In the genomic region with DNA sequence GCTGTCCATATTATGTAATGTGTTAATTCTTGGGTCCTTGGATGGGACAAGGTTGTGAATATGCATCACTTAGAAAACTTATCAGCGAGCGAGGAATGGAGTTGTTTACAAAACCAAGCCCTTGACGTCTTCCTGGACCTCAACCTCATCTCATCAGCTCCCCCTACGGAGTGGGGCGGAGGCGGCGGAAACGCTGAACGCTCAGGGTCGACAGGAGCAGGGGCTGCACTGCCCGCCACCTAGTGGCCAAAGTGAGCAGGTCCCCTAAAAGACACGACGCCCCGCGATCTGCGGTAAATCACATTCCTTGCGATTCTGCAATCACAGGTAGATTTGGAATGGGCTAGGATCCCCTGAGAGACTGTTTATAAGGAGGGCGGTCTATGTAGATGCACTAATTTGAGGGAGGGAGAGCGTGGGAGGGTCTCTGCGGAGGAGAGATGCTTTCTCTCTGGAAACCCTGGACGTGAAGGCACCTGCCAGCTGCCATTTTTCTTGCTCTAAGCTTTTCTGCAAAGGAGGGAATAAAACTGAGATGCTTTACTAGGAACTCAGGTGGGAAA, we compare ENCODE assay signal across 8 cellular contexts. TPM values are rescaled to one million over a fixed set of nuclear protein-coding genes. Genes with fewer than 3 reads are reported as not detected.
DNase-seq lines count a peak whose midpoint lies in the region; ATAC-seq and TF ChIP-seq lines count a peak whose summit lies in the region.

No MANE protein-coding gene starts in this region.

- peaks cover 0 to 6% (median 0%) of the 10 kb centered on the region in 45 donors for H3K27me3 ChIP-seq in dorsolateral prefrontal cortex
- no peaks in the 10 kb centered on the region for H3K27me3 ChIP-seq in mesendoderm (ENCODE audit: insufficient read depth, low read length, poor library complexity)

- H3K4me3 ChIP-seq in dorsolateral prefrontal cortex (peak overlapping the region in 21 of 59 donors; percentile 5 to 45 (median 26)), mesendoderm (ENCODE audit: low read length) (no peak overlapping the region)

- H3K4me2 ChIP-seq in mesendoderm (ENCODE audit: low read length): no peak overlapping the region

- DNase-seq in NCI-H446 (lab: John Stamatoyannopoulos, UW): peak; percentile 21 to 69
- DNase-seq in NCI-H446 treated with DMSO at 0.1 percent for 48 hours (lab: John Stamatoyannopoulos, UW): no peak
- peak; percentile 86 for DNase-seq in NCI-H774 (lab: John Stamatoyannopoulos, UW)
- peak; percentile 94 for DNase-seq in activated CD4-positive, alpha-beta T cell treated with anti-CD3 and anti-CD28 coated beads, Interleukin-2, amount 50 U/mL, for 1 hour
- DNase-seq in dorsolateral prefrontal cortex: peak in 3 of 10 donors; percentile 33 to 48 (median 40)
- peak; percentile 89 for DNase-seq in mesendoderm
- DNase-seq in stimulated activated CD8-positive, alpha-beta memory T cell treated with anti-CD3 and anti-CD28 coated beads, Interleukin-15, amount 100 ng/mL, for 24 hours (ENCODE audit: low read depth): peak; percentile 59

- no peaks in the 10 kb centered on the region for H3K36me3 ChIP-seq in mesendoderm (ENCODE audit: control insufficient read depth, insufficient read depth, low read length)

- H4K8ac ChIP-seq in mesendoderm (ENCODE audit: low read depth, low read length): no peak overlapping the region

- no peaks in the 10 kb centered on the region for H3K79me2 ChIP-seq in mesendoderm (ENCODE audit: control insufficient read depth, insufficient read depth, low read length)

- no peaks in the 10 kb centered on the region for H3K4me1 ChIP-seq in mesendoderm (ENCODE audit: control insufficient read depth, low read depth, low read length)

- peak; percentile 61 to 94 (median 80) for TF ChIP-seq CTCF in dorsolateral prefrontal cortex (IDR thresholded peaks at IDR 0.05 in 54 of 56, conservative IDR thresholded peaks at IDR 0.05 in 2 of 56; ENCODE audit: low read depth in 1 of 56, partially characterized antibody in 56 of 56)

- H3K27ac ChIP-seq in dorsolateral prefrontal cortex (peak overlapping the region in 1 of 59 donors; percentile 44), mesendoderm (ENCODE audit: low read depth, low read length) (no peak overlapping the region)

- no peak overlapping the region for H2BK120ac ChIP-seq in mesendoderm (ENCODE audit: low read depth, low read length)

- no peaks in the 10 kb centered on the region for H3K79me1 ChIP-seq in mesendoderm (ENCODE audit: low read length)

- H2AK5ac ChIP-seq in mesendoderm (ENCODE audit: low read length): no peak overlapping the region

- no CpG with 5 or more reads among the region's 21 CpGs for WGBS in mesendoderm (ENCODE audit: extremely low coverage, insufficient coverage, low lambda C conversion rate)

- intact Hi-C loops in dorsolateral prefrontal cortex (cut with DNase I): loop anchor here (10.0 kb wide), 2 partner anchors 111 to 259 kb away; partner anchors contain the start of genes CSHL1 (in 1 of the 2) and GH1 (in 1 of the 2)

- no peak overlapping the region for H4K5ac ChIP-seq in mesendoderm (ENCODE audit: low read length)

- H2BK5ac ChIP-seq in mesendoderm (ENCODE audit: low read length): no peak overlapping the region

- H3K23ac ChIP-seq in mesendoderm (ENCODE audit: low read length): no peak overlapping the region

- H3K56ac ChIP-seq in mesendoderm (ENCODE audit: low read length): no peak overlapping the region

- H2BK15ac ChIP-seq in mesendoderm (replicated peaks; ENCODE audit: low read depth): no peak overlapping the region

- peak; percentile 58 for ATAC-seq in HG03565 (IDR thresholded peaks at IDR 0.05; ENCODE audit: unreplicated experiment)

- H3K4ac ChIP-seq in mesendoderm (ENCODE audit: low read depth, low read length): no peak overlapping the region

- no peak overlapping the region for H3K18ac ChIP-seq in mesendoderm (ENCODE audit: low read length)

- H3K9ac ChIP-seq in mesendoderm (ENCODE audit: low read length): no peak overlapping the region

RNA-seq across cellular contexts. Expression of gene ICAM2, which starts 5.4 kb away (rescaled TPM):
- total RNA-seq in dorsolateral prefrontal cortex: 10 to 100 TPM in 117 of 120 experiments, 1 to 10 TPM in 3; 7.4 to 50.5 (median 19.5) TPM
- polyA plus RNA-seq in mesendoderm (2013, experiment 1 of 2): 0.70 TPM
- polyA plus RNA-seq in mesendoderm (2013, experiment 2 of 2): 0.57 TPM

RNA-seq across cellular contexts. Expression of gene PRR29, which starts 27.7 kb away (rescaled TPM):
- total RNA-seq in dorsolateral prefrontal cortex: 1 to 10 TPM in 90 of 120 experiments, under 1 TPM in 29, not detected in 1; 0.25 to 4.0 (median 1.6) TPM
- polyA plus RNA-seq in mesendoderm (2013, experiment 1 of 2): 0.22 TPM
- polyA plus RNA-seq in mesendoderm (2013, experiment 2 of 2): 0.27 TPM

RNA-seq across cellular contexts. Expression of gene SCN4A, which starts 53.1 kb away (rescaled TPM):
- total RNA-seq in dorsolateral prefrontal cortex: 1 to 10 TPM in 2 of 120 experiments, under 1 TPM in 103, not detected in 15; 0.06 to 1.7 (median 0.23) TPM
- 1.4 TPM for polyA plus RNA-seq in mesendoderm (2013, experiment 1 of 2)
- 1.6 TPM for polyA plus RNA-seq in mesendoderm (2013, experiment 2 of 2)
